ENCODE assay signal across 13 cellular contexts in the genomic region with DNA sequence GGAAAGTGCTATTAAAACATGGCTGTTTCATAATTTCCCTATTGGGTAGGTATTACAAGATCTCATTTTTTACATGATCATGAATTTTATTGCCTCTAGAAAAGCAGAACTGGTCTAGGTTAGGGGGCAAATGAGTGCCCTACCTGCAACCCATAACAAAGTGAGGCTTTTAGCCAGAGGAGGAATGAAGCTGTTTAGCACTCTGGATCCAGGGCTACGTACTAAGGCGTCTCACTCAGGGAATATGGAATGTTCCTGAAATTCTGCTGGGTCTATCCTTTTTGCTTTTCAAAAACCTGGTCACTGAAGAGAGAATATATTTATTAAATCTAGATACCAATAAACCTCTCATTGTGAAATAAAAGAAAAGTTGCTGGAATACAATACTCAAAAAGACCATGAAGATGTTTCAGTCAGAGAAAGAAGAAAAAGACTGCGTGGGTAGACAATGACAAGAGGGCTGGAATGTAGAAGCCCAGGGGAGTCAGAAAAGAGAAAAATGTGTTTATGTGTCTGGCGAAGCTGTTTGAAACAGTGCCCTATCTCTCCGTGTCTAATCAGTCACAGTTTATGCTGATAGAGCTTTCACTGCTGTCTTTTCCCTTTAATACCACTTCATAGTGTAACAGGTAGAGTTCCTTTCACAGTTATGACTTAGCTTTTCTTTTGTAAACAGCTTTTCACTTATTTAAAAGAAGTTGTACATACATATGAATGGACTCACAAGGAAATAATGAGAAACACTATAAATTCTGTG. TPM values are rescaled to one million over a fixed set of nuclear protein-coding genes. Genes with fewer than 3 reads are reported as not detected.
A peak's percentile ranks its signal among the peaks of the same experiment; 100 is the strongest.
DNase-seq lines count a peak whose midpoint lies in the region; ATAC-seq and TF ChIP-seq lines count a peak whose summit lies in the region.
"Had no signal": no experiment of that assay in that cellular context is flagged by ENCODE, and none has a peak within 500 bp of the region (broad histone marks: within the 10 kb centered on the region; RNA-seq: fewer than 3 reads in every experiment).

No MANE protein-coding gene starts in this region.

- H3K9me3 ChIP-seq in trophoblast cell (ENCODE audit: insufficient read depth, low read depth, low read length), result no peaks in the 10 kb centered on the region

- H3K9ac ChIP-seq in trophoblast cell (ENCODE audit: low read length), result no peak overlapping the region

- peak overlapping the region; percentile 98 for H2BK12ac ChIP-seq in trophoblast cell (ENCODE audit: low read length)

- H4K91ac ChIP-seq in trophoblast cell (ENCODE audit: low read depth, low read length), result peak overlapping the region; percentile 99

- WGBS in trophoblast cell (ENCODE audit: extremely low coverage, insufficient coverage, insufficient read length), result no CpG with 5 or more reads among the region's 5 CpGs

- no peak overlapping the region for H3K23ac ChIP-seq in trophoblast cell (ENCODE audit: low read length)

- H2BK120ac ChIP-seq in trophoblast cell (ENCODE audit: insufficient read depth, low read length, poor library complexity), result peak overlapping the region; percentile 99

- H3K79me1 ChIP-seq in trophoblast cell (ENCODE audit: low read length), result peaks cover 13% of the 10 kb centered on the region

- no peak overlapping the region for H3K4me3 ChIP-seq in fibroblast of pulmonary artery (replicated peaks; ENCODE audit: low read depth, low read length)
- H3K4me3 ChIP-seq in trophoblast cell (ENCODE audit: low read depth, low read length), result no peak overlapping the region

- H3K36me3 ChIP-seq in trophoblast cell (ENCODE audit: control insufficient read depth in 1 of 2, insufficient read depth in 2 of 2, low read length in 2 of 2), result no peaks in the 10 kb centered on the region

- peak overlapping the region; percentile 82 for H3K18ac ChIP-seq in trophoblast cell (ENCODE audit: low read length)

- H3K27ac ChIP-seq in trophoblast cell (ENCODE audit: low read depth, low read length), result peak overlapping the region; percentile 100
- H3K27ac ChIP-seq: C4-2B had no signal

- H2AFZ ChIP-seq in trophoblast cell (ENCODE audit: insufficient read depth, low read length, poor library complexity), result no peak overlapping the region

- peak overlapping the region; percentile 91 for H4K8ac ChIP-seq in trophoblast cell (ENCODE audit: low read depth, low read length)

- H4K12ac ChIP-seq in trophoblast cell (ENCODE audit: low read depth, low read length), result peak overlapping the region; percentile 43

- H3K4me1 ChIP-seq in trophoblast cell (ENCODE audit: control insufficient read depth in 1 of 2, insufficient read depth in 2 of 2, low read length in 2 of 2), result peaks cover 0 to 12% of the 10 kb centered on the region in 2 experiments

- H2AK5ac ChIP-seq in trophoblast cell (ENCODE audit: low read length), result peak overlapping the region; percentile 86

- peak overlapping the region; percentile 48 for H3K4me2 ChIP-seq in trophoblast cell (ENCODE audit: low read length)

- no peaks in the 10 kb centered on the region for H3K27me3 ChIP-seq in trophoblast cell (ENCODE audit: insufficient read depth, low read length)

- no peak for TF ChIP-seq CTCF in fibroblast of pulmonary artery (IDR thresholded peaks at IDR 0.05; ENCODE audit: low read length, missing control alignments)

- H3K79me2 ChIP-seq in trophoblast cell (ENCODE audit: control insufficient read depth, insufficient read depth, low read length, poor library complexity), result no peaks in the 10 kb centered on the region

- peak overlapping the region; percentile 85 for H3K14ac ChIP-seq in trophoblast cell (ENCODE audit: low read length)

- ATAC-seq in HG03108 (IDR thresholded peaks at IDR 0.05; ENCODE audit: unreplicated experiment), result no peak
- ATAC-seq in GM21529 (IDR thresholded peaks at IDR 0.05; ENCODE audit: unreplicated experiment), result no peak
- no peak for ATAC-seq in HG03521 (IDR thresholded peaks at IDR 0.05; ENCODE audit: unreplicated experiment)
- ATAC-seq in activated CD4-positive, CD25-positive, alpha-beta regulatory T cell treated with anti-CD3 and anti-CD28 coated beads, Interleukin-2, amount 50 U/mL, for 24 hours, result no peak

- H2BK5ac ChIP-seq in trophoblast cell (ENCODE audit: low read depth, low read length, poor library complexity), result peak overlapping the region; percentile 100

- DNase-seq in DMS79 (lab: John Stamatoyannopoulos, UW) (peak; percentile 39), NCI-H748 (lab: John Stamatoyannopoulos, UW; ENCODE audit: unreplicated experiment) (peak; percentile 61), fibroblast of pulmonary artery (ENCODE audit: low read depth) (peak; percentile 8), trophoblast cell (peak; percentile 28 to 67)
- DNase-seq: activated CD4-positive, alpha-beta T cell treated with anti-CD3 and anti-CD28 coated beads for 4 hours; activated effector memory CD4-positive, alpha-beta T cell treated with anti-CD3 and anti-CD28 coated beads, Interleukin-2, amount 50 U/mL, for 16 hours; foreskin melanocyte; NCI-H226 had no signal

- peak overlapping the region; percentile 95 for H3K4ac ChIP-seq in trophoblast cell (ENCODE audit: low read depth, low read length)

RNA-seq across cellular contexts. Expression of a gene that starts 25.0 kb away (rescaled TPM):
- polyA plus RNA-seq in trophoblast cell (2013), result 9.0 and 9.2 TPM in 2 replicates

RNA-seq across cellular contexts. Expression of a gene that starts 33.7 kb away (rescaled TPM):
- 34.4 TPM in 2 replicates for polyA plus RNA-seq in trophoblast cell (2013)

RNA-seq across cellular contexts. Expression of a gene that starts 50.6 kb away (rescaled TPM):
- polyA plus RNA-seq in trophoblast cell (2013), result 13.1 and 13.6 TPM in 2 replicates

Comparison
In these comparisons a context has a peak if more than half of its experiments do, and no peak if none do; other contexts are left out.
1. DNase-seq: peak in every context shown above with its lines; median percentile 61 in NCI-H748; 48 in trophoblast cell; 39 in DMS79; 8 in fibroblast of pulmonary artery.